ENCODE assay signal across 9 cellular contexts in the genomic region with DNA sequence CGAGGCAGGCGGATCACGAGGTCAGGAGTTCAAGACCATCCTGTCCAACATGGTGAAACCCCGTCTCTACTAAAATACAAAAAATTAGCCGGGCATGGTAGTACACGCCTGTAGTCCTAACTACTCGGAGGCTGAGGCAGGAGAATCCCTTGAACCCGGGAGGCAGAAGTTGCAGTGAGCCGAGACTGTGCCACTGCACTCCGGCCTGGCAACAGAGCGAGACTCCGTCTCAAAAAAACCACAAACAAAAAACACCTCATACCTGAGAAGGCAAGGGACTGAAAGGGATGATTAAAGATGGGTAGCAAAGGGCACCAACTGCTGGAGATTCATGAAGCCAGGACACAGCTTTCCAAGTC. TPM values are rescaled to one million over a fixed set of nuclear protein-coding genes. Genes with fewer than 3 reads are reported as not detected.
DNase-seq lines count a peak whose midpoint lies in the region; ATAC-seq, FAIRE-seq and TF ChIP-seq lines count a peak whose summit lies in the region.
"Not testable (repeated sequence)": the region's sequence is repeated elsewhere in the genome, so short reads cannot be mapped to it uniquely, and the experiment has no call there.
"Had no signal": no experiment of that assay in that cellular context is flagged by ENCODE, and none has a peak within 500 bp of the region (broad histone marks: within the 10 kb centered on the region; RNA-seq: fewer than 3 reads in every experiment).

No MANE protein-coding gene starts in this region.

- peak overlapping the region; percentile 30 for H3K27ac Mint-ChIP-seq in activated naive CD4-positive, alpha-beta T cell treated with anti-CD3 and anti-CD28 coated beads, Interleukin-2, amount 50 U/mL, for 24 hours

- H3K27me3 ChIP-seq in BLaER1 = peaks cover 16% of the 10 kb centered on the region
- H3K27me3 ChIP-seq in duodenal mucosa (ENCODE audit: control insufficient read depth in 1 of 2, insufficient read depth in 2 of 2, low read length in 2 of 2); mesendoderm (ENCODE audit: insufficient read depth, low read length, poor library complexity); pancreas: not testable (repeated sequence)

- H3K4ac ChIP-seq in mesendoderm (ENCODE audit: low read depth, low read length) = not testable (repeated sequence)

- peak overlapping the region; percentile 76 for H3K4me2 ChIP-seq in BLaER1
- H3K4me2 ChIP-seq in mesendoderm (ENCODE audit: low read length) = not testable (repeated sequence)

- not testable (repeated sequence) for H3K36me3 Mint-ChIP-seq in activated naive CD4-positive, alpha-beta T cell treated with anti-CD3 and anti-CD28 coated beads, Interleukin-2, amount 50 U/mL, for 24 hours

- no CpG with 5 or more reads among the region's 12 CpGs for WGBS in mesendoderm (ENCODE audit: extremely low coverage, insufficient coverage, low lambda C conversion rate)
- 89 to 90% methylated on average over 12 of the region's 12 CpGs for WGBS in pancreas, 2 donors

- not testable (repeated sequence) for H4K20me1 ChIP-seq in BLaER1

- H3K4me1 Mint-ChIP-seq in activated naive CD4-positive, alpha-beta T cell treated with anti-CD3 and anti-CD28 coated beads, Interleukin-2, amount 50 U/mL, for 24 hours = not testable (repeated sequence)

- not testable (repeated sequence) for H3K4me3 Mint-ChIP-seq in activated naive CD4-positive, alpha-beta T cell treated with anti-CD3 and anti-CD28 coated beads, Interleukin-2, amount 50 U/mL, for 24 hours

- H3K79me2 ChIP-seq in mesendoderm (ENCODE audit: control insufficient read depth, insufficient read depth, low read length) = not testable (repeated sequence)

- H3K9me3 ChIP-seq in BLaER1; duodenal mucosa (ENCODE audit: control insufficient read depth in 1 of 2, low read length in 2 of 2); pancreas: not testable (repeated sequence)

- H2BK5ac ChIP-seq in mesendoderm (ENCODE audit: low read length) = not testable (repeated sequence)

- not testable (repeated sequence) for H2BK15ac ChIP-seq in mesendoderm (replicated peaks; ENCODE audit: low read depth)

- H4K5ac ChIP-seq in mesendoderm (ENCODE audit: low read length) = not testable (repeated sequence)

- H4K8ac ChIP-seq in mesendoderm (ENCODE audit: low read depth, low read length) = not testable (repeated sequence)

- peak overlapping the region; percentile 72 for H3K18ac ChIP-seq in mesendoderm (ENCODE audit: low read length)

- H3K9ac ChIP-seq in BLaER1 (peak overlapping the region; percentile 21; the same call in 1 of the 2 replicates), duodenal mucosa (ENCODE audit: low read depth in 1 of 2, low read length in 2 of 2) (peak overlapping the region; percentile 35 to 51)
- H3K9ac ChIP-seq in mesendoderm (ENCODE audit: low read length) = not testable (repeated sequence)

- not testable (repeated sequence) for H2BK120ac ChIP-seq in mesendoderm (ENCODE audit: low read depth, low read length)

- not testable (repeated sequence) for H3K79me1 ChIP-seq in mesendoderm (ENCODE audit: low read length)

- ATAC-seq in pancreas = not testable (repeated sequence)

- peak overlapping the region; percentile 37 for H3K56ac ChIP-seq in mesendoderm (ENCODE audit: low read length)

- not testable (repeated sequence) for H3K27ac ChIP-seq in BLaER1; mesendoderm (ENCODE audit: low read depth, low read length)
- peak overlapping the region; percentile 43 for H3K27ac ChIP-seq in duodenal mucosa (ENCODE audit: low read depth, low read length)
- H3K27ac ChIP-seq in pancreas = peak overlapping the region in 3 of 4 donors; percentile 24 to 55 (median 54)
- peak overlapping the region; percentile 88 for H3K27ac ChIP-seq in temporal lobe (ENCODE audit: low read depth, low read length)

- H3K36me3 ChIP-seq in BLaER1; duodenal mucosa (ENCODE audit: control insufficient read depth in 1 of 2, insufficient read depth in 2 of 2, low read length in 2 of 2); mesendoderm (ENCODE audit: control insufficient read depth, insufficient read depth, low read length); pancreas: not testable (repeated sequence)

- FAIRE-seq in pancreas (lab: Jason Lieb, UNC) = not testable (repeated sequence)

- H3K4me1 ChIP-seq in BLaER1 (peaks cover 22% of the 10 kb centered on the region), duodenal mucosa (ENCODE audit: control insufficient read depth in 1 of 2, insufficient read depth in 2 of 2, low read length in 2 of 2) (peaks cover 13 to 17% of the 10 kb centered on the region in 2 donors), pancreas (peaks cover 0 to 21% (median 14%) of the 10 kb centered on the region in 3 donors)
- H3K4me1 ChIP-seq in mesendoderm (ENCODE audit: control insufficient read depth, low read depth, low read length) = not testable (repeated sequence)

- not testable (repeated sequence) for H3K4me3 ChIP-seq in BLaER1; mesendoderm (ENCODE audit: low read length); pancreas
- H3K4me3 ChIP-seq in duodenal mucosa (ENCODE audit: low read depth in 1 of 2, low read length in 2 of 2) = peak overlapping the region; percentile 38 to 50

- H3K27me3 Mint-ChIP-seq in activated naive CD4-positive, alpha-beta T cell treated with anti-CD3 and anti-CD28 coated beads, Interleukin-2, amount 50 U/mL, for 24 hours = peaks cover 55% of the 10 kb centered on the region

- H2AK5ac ChIP-seq in mesendoderm (ENCODE audit: low read length) = not testable (repeated sequence)

- DNase-seq in mesendoderm, pancreas: not testable (repeated sequence)

- not testable (repeated sequence) for H3K23ac ChIP-seq in mesendoderm (ENCODE audit: low read length)

- intact Hi-C loops in pancreas (cut with DNase I) = not testable (repeated sequence)

- TF ChIP-seq CTCF in pancreas (IDR thresholded peaks at IDR 0.05) = not testable (repeated sequence)

- H3K9me3 Mint-ChIP-seq in activated naive CD4-positive, alpha-beta T cell treated with anti-CD3 and anti-CD28 coated beads, Interleukin-2, amount 50 U/mL, for 24 hours = not testable (repeated sequence)

RNA-seq across cellular contexts. Expression of a gene that starts 6.3 kb away (rescaled TPM):
- polyA plus RNA-seq in mesendoderm (2013, experiment 1 of 2) = 0.04 TPM
- polyA plus RNA-seq in mesendoderm (2013, experiment 2 of 2) = 0.01 TPM
- total RNA-seq in pancreas (1 to 10 TPM; 1.5 to 2.8 (median 1.9) TPM), temporal lobe (4.7 TPM)
- polyA plus RNA-seq in pancreas = 1 to 10 TPM; 1.4 to 5.0 TPM
- total RNA-seq: Daoy, IMR-90 had no signal

RNA-seq across cellular contexts. Expression of a gene that starts 23.7 kb away (rescaled TPM):
- polyA plus RNA-seq in mesendoderm (2013, experiment 1 of 2) = 1.6 TPM
- 1.8 TPM for polyA plus RNA-seq in mesendoderm (2013, experiment 2 of 2)
- total RNA-seq in pancreas = 10 to 100 TPM; 10.7 to 14.7 (median 11.6) TPM
- 10 to 100 TPM; 30.9 to 62.0 TPM for polyA plus RNA-seq in pancreas
- 2.2 TPM for total RNA-seq in temporal lobe

RNA-seq across cellular contexts. Expression of a gene that starts 29.7 kb away (rescaled TPM):
- polyA plus RNA-seq in mesendoderm (2013, experiment 1 of 2) = 13.7 TPM
- 14.3 TPM for polyA plus RNA-seq in mesendoderm (2013, experiment 2 of 2)
- 10 to 100 TPM; 13.1 to 32.8 (median 17.1) TPM for total RNA-seq in pancreas
- polyA plus RNA-seq in pancreas = 10 to 100 TPM; 17.9 to 18.6 TPM
- 27.3 TPM for total RNA-seq in temporal lobe

RNA-seq across cellular contexts. Expression of a gene that starts 59.5 kb away (rescaled TPM):
- polyA plus RNA-seq in mesendoderm (2013, experiment 1 of 2) = 0.14 TPM
- 0.10 TPM for polyA plus RNA-seq in mesendoderm (2013, experiment 2 of 2)
- total RNA-seq in pancreas (under 1 TPM; 0.19 to 0.93 (median 0.31) TPM), temporal lobe (0.98 TPM)
- 1 to 10 TPM in 1 of 2 donors, under 1 TPM in 1; 0.42 to 1.1 TPM for polyA plus RNA-seq in pancreas
- total RNA-seq: PC-3 had no signal

RNA-seq across cellular contexts. Expression of a gene that starts 59.6 kb away (rescaled TPM):
- 0.34 TPM for polyA plus RNA-seq in mesendoderm (2013, experiment 1 of 2)
- 0.45 TPM for polyA plus RNA-seq in mesendoderm (2013, experiment 2 of 2)
- total RNA-seq in pancreas (1 to 10 TPM in 4 of 6 donors, under 1 TPM in 2; 0.69 to 4.4 (median 1.3) TPM), temporal lobe (under 0.01 TPM)
- 1 to 10 TPM in 1 of 2 donors, under 1 TPM in 1; 0.84 to 1.8 TPM for polyA plus RNA-seq in pancreas
- total RNA-seq: IMR-90, PC-3 had no signal
- polyA plus RNA-seq: IMR-90 had no signal
